In genomic region chr2:10336283-10336682, GRCh38 we compare ENCODE assay signal across 27 cellular contexts. TPM values are rescaled to one million over a fixed set of nuclear protein-coding genes. Genes with fewer than 3 reads are reported as not detected.
DNase-seq lines count a peak whose midpoint lies in the region; ATAC-seq, FAIRE-seq and TF ChIP-seq lines count a peak whose summit lies in the region.
"Had no signal": no experiment of that assay in that cellular context is flagged by ENCODE, and none has a peak within 500 bp of the region (broad histone marks: within the 10 kb centered on the region; RNA-seq: fewer than 3 reads in every experiment).

No MANE protein-coding gene starts in this region.

- H3K4me1 Mint-ChIP-seq in Caco-2 (ENCODE audit: low read depth, unreplicated experiment), result peaks cover 25% of the 10 kb centered on the region

- no peak for FAIRE-seq in A549 (lab: Jason Lieb, UNC)
- FAIRE-seq: GM12878 had no signal

- H3K4me2 ChIP-seq in A549 (peak overlapping the region; percentile 36), BLaER1 (peak overlapping the region; percentile 8; the same call in 1 of the 2 replicates)
- H3K4me2 ChIP-seq: KMS-11, SK-N-SH had no signal

- TF ChIP-seq RAD21 in A549 (conservative IDR thresholded peaks at IDR 0.05 in 1 of 2, IDR thresholded peaks at IDR 0.05 in 1 of 2), result peak in 1 of 2 experiments; percentile 11; a peak in 1 of 5 replicates

- DNase-seq in A549 (ENCODE audit: low read depth in 1 of 2, low spot score in 1 of 2), result no peak
- peak; percentile 21 for DNase-seq in SHP77 treated with DMSO at 0.1 percent for 48 hours (lab: John Stamatoyannopoulos, UW)
- no peak for DNase-seq in prostate gland (ENCODE audit: low spot score)
- DNase-seq in Caco-2, result no peak
- DNase-seq in NAMALWA (ENCODE audit: low spot score), result no peak
- DNase-seq: CD4-positive, CD25-positive, alpha-beta regulatory T cell; DMS79; EL; GDM1; GOT3; NCI-H1092; NCI-H1417 treated with DMSO at 0.1 percent for 48 hours; NCI-H1930; NCI-H774; NK-92 treated with Interleukin-12 subunit alpha and Interleukin-12 subunit beta, amount 100 ng/mL, for 24 hours; SK-N-SH; SW 1271; T1000 had no signal

- no peak overlapping the region for H3K4me3 ChIP-seq in A549
- H3K4me3 ChIP-seq in BLaER1, result no peak overlapping the region
- H3K4me3 ChIP-seq in HEK293 (ENCODE audit: low read depth, low read length), result no peak overlapping the region
- no peak overlapping the region for H3K4me3 ChIP-seq in prostate gland
- H3K4me3 ChIP-seq in Caco-2 (ENCODE audit: low read depth, low read length), result no peak overlapping the region
- H3K4me3 ChIP-seq: GM12878, HAP-1 had no signal

- H3K4me3 Mint-ChIP-seq in Caco-2 (ENCODE audit: unreplicated experiment), result no peak overlapping the region
- H3K4me3 Mint-ChIP-seq: B cell; CD4-positive, CD25-positive, alpha-beta regulatory T cell; IgD-negative memory B cell; T-helper 1 cell treated with Interleukin-12 subunit alpha and Interleukin-12 subunit beta and Interleukin-4 antibody, amounts not matched to agents 30 μg/mL and 1 μg/mL, for 36 hours had no signal

- POLR2A ChIA-PET in A549 (lab: Yijun Ruan, JAX) (no interaction called here), HEK293 (lab: Yijun Ruan, JAX) (no interaction called here), Caco-2 (lab: Charles Lee) (no interaction called here)

- intact Hi-C loops in prostate gland (cut with DNase I), result no loop called here
- intact Hi-C loops in Caco-2 (cut with micrococcal nuclease; ENCODE audit: unreplicated experiment), result no loop called here

- peaks cover 62% of the 10 kb centered on the region for H4K20me1 ChIP-seq in BLaER1

- CTCF ChIA-PET in A549 (lab: Yijun Ruan, JAX), result interaction anchor here (1.0 to 4.0 kb wide), 3 partner anchors 32 to 72 kb away, joined by 4 to 22 read pairs (median 6); no protein-coding TSS in a partner anchor
- CTCF ChIA-PET in HEK293 (lab: Yijun Ruan, JAX), result no interaction called here
- CTCF ChIA-PET in Caco-2 (lab: Charles Lee), result no interaction called here

- H3K36me3 Mint-ChIP-seq in Caco-2 (ENCODE audit: insufficient read depth, unreplicated experiment), result peaks cover 9% of the 10 kb centered on the region

- no peak overlapping the region for H3K27ac Mint-ChIP-seq in Caco-2 (ENCODE audit: unreplicated experiment)
- H3K27ac Mint-ChIP-seq: B cell; CD4-positive, CD25-positive, alpha-beta regulatory T cell; T-helper 1 cell treated with Interleukin-12 subunit alpha and Interleukin-12 subunit beta and Interleukin-4 antibody, amounts not matched to agents 30 μg/mL and 1 μg/mL, for 36 hours had no signal

- no peaks in the 10 kb centered on the region for H3K27me3 Mint-ChIP-seq in Caco-2 (ENCODE audit: insufficient read depth, unreplicated experiment)
- H3K27me3 Mint-ChIP-seq: B cell; CD4-positive, CD25-positive, alpha-beta regulatory T cell; IgD-negative memory B cell had no signal

- H3K9me3 ChIP-seq in A549 (peaks cover 7% of the 10 kb centered on the region; the same call in 1 of the 3 replicates), BLaER1 (peaks cover 12% of the 10 kb centered on the region), HEK293 (ENCODE audit: control insufficient read depth, insufficient read depth, low read depth, low read length) (no peaks in the 10 kb centered on the region), prostate gland (no peaks in the 10 kb centered on the region), Caco-2 (no peaks in the 10 kb centered on the region)
- H3K9me3 ChIP-seq: HAP-1, SK-N-SH had no signal

- peak in 1 of 2 experiments; percentile 25; a peak in 3 of 6 replicates for ATAC-seq in A549
- ATAC-seq: GM12878 had no signal

- no peaks in the 10 kb centered on the region for H3K9me3 Mint-ChIP-seq in Caco-2 (ENCODE audit: unreplicated experiment)

- TF ChIP-seq POLR2A in A549 (IDR thresholded peaks at IDR 0.05; ENCODE audit: low read length) (no peak), prostate gland (IDR thresholded peaks at IDR 0.05) (no peak)

- 10% methylated on average over 4 of the region's 4 CpGs for WGBS in A549 (ENCODE audit: missing lambda C conversion rate)
- WGBS in prostate gland, result 69% methylated on average over 4 of the region's 4 CpGs

- no TSS peak for BruUV-seq in Caco-2 (replicated peaks; lab: Mats Ljungman, UMichigan)

- TF ChIP-seq CTCF in A549 (IDR thresholded peaks at IDR 0.05) (no peak), HEK293 (tag by site-specific recombination; IDR thresholded peaks at IDR 0.05) (no peak), prostate gland (IDR thresholded peaks at IDR 0.05) (no peak), Caco-2 (IDR thresholded peaks at IDR 0.05; ENCODE audit: insufficient read depth in 1 of 2, low read depth in 1 of 2, low read length in 1 of 2, severe bottlenecking in 1 of 2, unreplicated experiment in 1 of 2) (no peak)

- H3K4me1 ChIP-seq in A549 (peaks cover 76% of the 10 kb centered on the region), BLaER1 (peaks cover 80% of the 10 kb centered on the region), HEK293 (ENCODE audit: control insufficient read depth, insufficient read depth, low read length) (peaks cover 3% of the 10 kb centered on the region; the same call in 1 of the 2 replicates), prostate gland (replicated peaks) (no peaks in the 10 kb centered on the region), Caco-2 (peaks cover 6% of the 10 kb centered on the region)
- H3K4me1 ChIP-seq: HAP-1 had no signal

- H3K27ac ChIP-seq in A549, result peak overlapping the region; percentile 4 to 42; a peak in 3 of 6 replicates
- H3K27ac ChIP-seq in BLaER1, result no peak overlapping the region
- no peak overlapping the region for H3K27ac ChIP-seq in HEK293 (ENCODE audit: extremely low read depth, low read depth, low read length)
- no peak overlapping the region for H3K27ac ChIP-seq in prostate gland
- H3K27ac ChIP-seq: KMS-11, RWPE1 had no signal

- H3K9ac ChIP-seq in BLaER1, result no peak overlapping the region
- H3K9ac ChIP-seq: KMS-11, SK-N-SH had no signal

- no peaks in the 10 kb centered on the region for H3K27me3 ChIP-seq in BLaER1
- H3K27me3 ChIP-seq in prostate gland (replicated peaks; ENCODE audit: insufficient read depth), result no peaks in the 10 kb centered on the region
- H3K27me3 ChIP-seq in Caco-2 (replicated peaks; ENCODE audit: control insufficient read depth, insufficient read depth, low read length), result no peaks in the 10 kb centered on the region

- H3K36me3 ChIP-seq in BLaER1, result peaks cover 11% of the 10 kb centered on the region
- H3K36me3 ChIP-seq in HEK293 (ENCODE audit: control insufficient read depth in 2 of 2, insufficient read depth in 1 of 2, low read length in 2 of 2), result no peaks in the 10 kb centered on the region
- H3K36me3 ChIP-seq in prostate gland, result no peaks in the 10 kb centered on the region
- H3K36me3 ChIP-seq in Caco-2 (ENCODE audit: control insufficient read depth, insufficient read depth, low read length), result no peaks in the 10 kb centered on the region
- H3K36me3 ChIP-seq: HAP-1 had no signal

- TF ChIP-seq EP300 in A549 (IDR thresholded peaks at IDR 0.05), result no peak

TF ChIP-seq in A549, 52 proteins besides CTCF, POLR2A, EP300 and RAD21 (continues in another document):
- no peak for TF ChIP-seq ZFP36 (IDR thresholded peaks at IDR 0.05; ENCODE audit: borderline replicate concordance, partially characterized antibody)
- no peak for TF ChIP-seq KDM5A (IDR thresholded peaks at IDR 0.05)
- TF ChIP-seq, protein P1, sequence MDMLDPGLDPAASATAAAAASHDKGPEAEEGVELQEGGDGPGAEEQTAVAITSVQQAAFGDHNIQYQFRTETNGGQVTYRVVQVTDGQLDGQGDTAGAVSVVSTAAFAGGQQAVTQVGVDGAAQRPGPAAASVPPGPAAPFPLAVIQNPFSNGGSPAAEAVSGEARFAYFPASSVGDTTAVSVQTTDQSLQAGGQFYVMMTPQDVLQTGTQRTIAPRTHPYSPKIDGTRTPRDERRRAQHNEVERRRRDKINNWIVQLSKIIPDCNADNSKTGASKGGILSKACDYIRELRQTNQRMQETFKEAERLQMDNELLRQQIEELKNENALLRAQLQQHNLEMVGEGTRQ (IDR thresholded peaks at IDR 0.05), result no peak
- no peak for TF ChIP-seq KDM1A (IDR thresholded peaks at IDR 0.05; ENCODE audit: low read depth)
- TF ChIP-seq MAZ (IDR thresholded peaks at IDR 0.05; ENCODE audit: borderline replicate concordance, low read depth, low read length), result no peak
- no peak for TF ChIP-seq SMC3 (IDR thresholded peaks at IDR 0.05)
- TF ChIP-seq CBX2 (IDR thresholded peaks at IDR 0.05; ENCODE audit: borderline replicate concordance, low read depth), result no peak

TF ChIP-seq in HEK293, 187 proteins besides CTCF, POLR2A, EP300 and RAD21 (continues in another document):
- 0 out of 2 replicates have a peak, but pooled peaks have one; percentile 17 for TF ChIP-seq SCRT2 (tag by site-specific recombination; IDR thresholded peaks at IDR 0.05)
- no peak for TF ChIP-seq ZBTB8A (tag by site-specific recombination; IDR thresholded peaks at IDR 0.05)
- no peak for TF ChIP-seq ZNF10 (tag by site-specific recombination; IDR thresholded peaks at IDR 0.05)

RNA-seq across cellular contexts. Expression of gene HPCAL1, which starts 33.6 kb away (rescaled TPM):
- polyA plus RNA-seq in A549 (2011; rRNA removed), result 37.8 and 44.4 TPM in 2 replicates
- 146 and 175 TPM in 2 replicates for polyA plus RNA-seq in A549 (2012; cell fraction: cytosol; rRNA removed)
- 151 and 164 TPM in 2 replicates for polyA plus RNA-seq in A549 (2012; cell fraction: nucleus; rRNA removed)
- 66.4 to 78.8 TPM (median 66.9 TPM) in 3 replicates for polyA plus RNA-seq in A549 (2017; fragmentation: RNase III; extraction: RNeasy Plus Mini Kit Qiagen cat#74134 plus additional on column Dnase treatment)
- 26.0 and 43.0 TPM in 2 replicates for polyA minus RNA-seq in A549 (2011; rRNA and poly(A)+ RNA removed)
- total RNA-seq in prostate gland, result 100 to 1,000 TPM in 1 of 2 donors, 10 to 100 TPM in 1; 22.5 to 203 TPM
- total RNA-seq in Caco-2 (2022), result 26.3 and 26.9 TPM in 2 replicates

Comparison
In these comparisons a context has a peak if more than half of its experiments do, and no peak if none do; other contexts are left out.
1. H3K27ac ChIP-seq: peak in A549 (2 of 2); none in BLaER1 (single experiment), HEK293 (single experiment) and prostate gland (0 of 2).